ENCODE assay signal across 23 cellular contexts in genomic region chr2:75964646-75965045, GRCh38.
DNase-seq lines count a peak whose midpoint lies in the region; ATAC-seq lines count a peak whose summit lies in the region.
"Had no signal": no experiment of that assay in that cellular context is flagged by ENCODE, and none has a peak within 500 bp of the region (broad histone marks: within the 10 kb centered on the region; RNA-seq: fewer than 3 reads in every experiment).

No MANE protein-coding gene starts in this region.

- peaks cover 2 to 21% (median 4%) of the 10 kb centered on the region in 5 donors for H3K9me3 Mint-ChIP-seq in CD8-positive, alpha-beta memory T cell

- ATAC-seq in HG02840 (IDR thresholded peaks at IDR 0.05; ENCODE audit: low FRiP score, unreplicated experiment) = no peak
- ATAC-seq: GM12878 had no signal

- in situ Hi-C loops in SK-MEL-5 (cut with HindIII; ENCODE audit: low pct_unique_long_range_greater_than_20kb, low sequenced_read_pairs) = no loop called here

- H3K27ac ChIP-seq in CD8-positive, alpha-beta memory T cell (ENCODE audit: low read depth, low read length) = no peak overlapping the region
- H3K27ac ChIP-seq: 22Rv1, BLaER1 had no signal

- no peaks in the 10 kb centered on the region for H3K36me3 ChIP-seq in CD8-positive, alpha-beta memory T cell (ENCODE audit: insufficient read depth, low read length)
- H3K36me3 ChIP-seq: BE2C, BLaER1 had no signal

- peak; percentile 52 for DNase-seq in COLO829 (ENCODE audit: low spot score)
- peak; percentile 30 for DNase-seq in SK-MEL-5 (ENCODE audit: low read depth, low spot score)
- peak; percentile 71 for DNase-seq in foreskin melanocyte
- DNase-seq in 8988T = no peak
- no peak for DNase-seq in CD8-positive, alpha-beta memory T cell
- DNase-seq: ACHN; BE2C; C1 segment of cervical spinal cord; CD4-positive, alpha-beta memory T cell; CD4-positive, CD25-positive, alpha-beta regulatory T cell; COR-L47; DMS 273 treated with DMSO at 0.1 percent for 48 hours; DMS153; DMS53; DMS79; DND-41; EL; GDM1 had no signal

- no peak overlapping the region for H3K4me3 Mint-ChIP-seq in CD8-positive, alpha-beta memory T cell
- H3K4me3 Mint-ChIP-seq: CD14-positive monocyte; CD4-positive, alpha-beta memory T cell; CD4-positive, CD25-positive, alpha-beta regulatory T cell had no signal

- H3K36me3 Mint-ChIP-seq in CD8-positive, alpha-beta memory T cell = no peaks in the 10 kb centered on the region
- H3K36me3 Mint-ChIP-seq: CD14-positive monocyte; CD4-positive, alpha-beta memory T cell; CD4-positive, CD25-positive, alpha-beta regulatory T cell had no signal

- no peaks in the 10 kb centered on the region for H3K27me3 Mint-ChIP-seq in CD8-positive, alpha-beta memory T cell
- H3K27me3 Mint-ChIP-seq: CD4-positive, alpha-beta memory T cell; CD4-positive, CD25-positive, alpha-beta regulatory T cell had no signal

- no peak overlapping the region for H3K4me3 ChIP-seq in CD8-positive, alpha-beta memory T cell (ENCODE audit: low read length)
- H3K4me3 ChIP-seq: BLaER1, GM12878 had no signal

- H3K27ac Mint-ChIP-seq in CD8-positive, alpha-beta memory T cell = no peak overlapping the region
- H3K27ac Mint-ChIP-seq: CD14-positive monocyte; CD4-positive, alpha-beta memory T cell; CD4-positive, CD25-positive, alpha-beta regulatory T cell had no signal

- H3K27me3 ChIP-seq in CD8-positive, alpha-beta memory T cell (ENCODE audit: insufficient read depth, low read length, poor library complexity, severe bottlenecking) = no peaks in the 10 kb centered on the region
- H3K27me3 ChIP-seq: BE2C, BLaER1 had no signal

- CTCF ChIA-PET in CD8-positive, alpha-beta memory T cell (lab: Charles Lee) = no interaction called here

- no peaks in the 10 kb centered on the region for H3K4me1 Mint-ChIP-seq in CD8-positive, alpha-beta memory T cell
- H3K4me1 Mint-ChIP-seq: CD14-positive monocyte; CD4-positive, alpha-beta memory T cell; CD4-positive, CD25-positive, alpha-beta regulatory T cell had no signal

- H3K9me3 ChIP-seq in CD8-positive, alpha-beta memory T cell (ENCODE audit: low read length) = no peaks in the 10 kb centered on the region
- H3K9me3 ChIP-seq: BE2C, BLaER1 had no signal

- POLR2A ChIA-PET in CD8-positive, alpha-beta memory T cell (lab: Charles Lee) = no interaction called here

- H3K4me1 ChIP-seq in CD8-positive, alpha-beta memory T cell (ENCODE audit: insufficient read depth, low read length) = no peaks in the 10 kb centered on the region
- H3K4me1 ChIP-seq: BE2C, BLaER1 had no signal

Comparison
In these comparisons a context has a peak if more than half of its experiments do, and no peak if none do; other contexts are left out.
1. DNase-seq: peak in COLO829 (single experiment), SK-MEL-5 (single experiment) and foreskin melanocyte (single experiment); none in 8988T (single experiment) and CD8-positive, alpha-beta memory T cell (0 of 5).